Comparison of ENCODE assay signal across 1 cellular context in the genomic region with DNA sequence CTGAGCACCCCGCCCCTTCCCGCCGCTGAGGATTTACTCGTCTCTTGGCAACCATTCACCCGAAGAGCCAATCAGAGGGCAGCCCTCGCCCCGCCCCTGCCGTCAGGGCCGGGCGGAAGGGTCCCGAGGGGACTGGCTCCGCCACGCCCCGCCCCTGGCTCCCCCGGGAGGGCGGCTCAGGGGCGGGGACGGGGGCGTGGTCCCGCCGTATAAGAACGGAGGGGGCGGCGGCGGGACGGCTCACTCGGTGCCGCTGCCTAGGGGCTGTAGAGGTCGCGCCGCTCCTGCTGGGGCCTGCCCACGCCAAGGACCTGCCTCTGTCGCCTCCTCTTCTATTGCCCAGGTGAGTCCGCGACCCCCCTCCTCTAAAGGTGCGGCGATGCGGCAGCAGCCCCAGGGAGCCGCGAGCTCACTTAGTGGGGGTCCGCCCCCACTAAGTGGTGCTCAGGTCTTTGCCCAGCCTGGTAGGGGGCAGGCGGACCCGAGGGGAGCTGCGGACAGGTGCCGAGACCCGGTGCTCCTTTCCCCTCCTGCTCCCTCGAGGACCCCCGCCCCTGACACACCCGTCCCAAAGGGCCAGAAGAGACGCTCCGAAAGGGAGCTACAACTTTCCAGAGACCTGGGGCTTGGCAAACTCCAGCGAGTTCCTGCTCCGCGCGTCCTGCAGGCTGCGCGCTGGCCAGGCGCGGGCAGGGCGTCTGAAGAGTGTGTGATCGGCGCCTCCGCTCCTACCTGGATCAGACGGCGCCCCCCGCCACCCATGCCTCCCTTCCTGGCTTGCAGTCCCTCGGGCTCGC.
TF ChIP-seq lines count a peak whose summit lies in the region.

Gene TENT5C, plus strand, starts transcription at position 238 of the 797 bp plus-strand sequence. CDS start 16,821 bp downstream, outside the sequence.

TF ChIP-seq in HepG2, 621 proteins besides CTCF, POLR2A, EP300 and RAD21 (continued from another document and continues in another):
- peak; percentile 23; the same call in 1 of the 2 replicates for TF ChIP-seq PHF8 (CRISPR knock-in tag; IDR thresholded peaks at IDR 0.05)
- TF ChIP-seq KLF15 (CRISPR knock-in tag; IDR thresholded peaks at IDR 0.05; ENCODE audit: borderline replicate concordance) = peak; percentile 80; the same call in 1 of the 2 replicates
- TF ChIP-seq ZNF501 (CRISPR knock-in tag; IDR thresholded peaks at IDR 0.05) = 0 out of 2 replicates have a peak, but pooled peaks have one; percentile 45
- peak in 1 of 2 experiments; percentile 66; a peak in 2 of 4 replicates for TF ChIP-seq KLF16 (CRISPR knock-in tag; IDR thresholded peaks at IDR 0.05)
- no peak for TF ChIP-seq ZSCAN20 (CRISPR knock-in tag; IDR thresholded peaks at IDR 0.05; ENCODE audit: borderline replicate concordance)
- TF ChIP-seq ZC3H13 (CRISPR knock-in tag; IDR thresholded peaks at IDR 0.05) = no peak
- TF ChIP-seq CAMTA2 (CRISPR knock-in tag; IDR thresholded peaks at IDR 0.05; ENCODE audit: borderline replicate concordance) = 0 out of 2 replicates have a peak, but pooled peaks have one; percentile 33
- TF ChIP-seq DBP (CRISPR knock-in tag; IDR thresholded peaks at IDR 0.05; ENCODE audit: not compliant biosample characterization) = no peak
- no peak for TF ChIP-seq ISL2 (CRISPR knock-in tag; IDR thresholded peaks at IDR 0.05)
- TF ChIP-seq RXRB (CRISPR knock-in tag; IDR thresholded peaks at IDR 0.05; ENCODE audit: borderline replicate concordance) = no peak
- TF ChIP-seq MXI1 (IDR thresholded peaks at IDR 0.05; ENCODE audit: borderline replicate concordance, low read depth, low read length) = peak; percentile 74; the same call in 1 of the 3 replicates
- peak; percentile 77 for TF ChIP-seq NFYC (CRISPR knock-in tag; IDR thresholded peaks at IDR 0.05)
- TF ChIP-seq RARA (CRISPR knock-in tag; IDR thresholded peaks at IDR 0.05) = peak; percentile 19; the same call in 1 of the 2 replicates
- TF ChIP-seq KDM5B (CRISPR knock-in tag; IDR thresholded peaks at IDR 0.05; ENCODE audit: borderline replicate concordance) = peak; percentile 55; the same call in 1 of the 2 replicates
- TF ChIP-seq ZNF598 (CRISPR knock-in tag; IDR thresholded peaks at IDR 0.05; ENCODE audit: borderline replicate concordance) = no peak
- TF ChIP-seq ZBTB25 (CRISPR knock-in tag; IDR thresholded peaks at IDR 0.05) = no peak; the same call in 1 of the 2 replicates
- TF ChIP-seq SSRP1 (CRISPR knock-in tag; IDR thresholded peaks at IDR 0.05) = no peak
- no peak for TF ChIP-seq POGK (CRISPR knock-in tag; conservative IDR thresholded peaks at IDR 0.05)
- TF ChIP-seq ZBTB10 (CRISPR knock-in tag; IDR thresholded peaks at IDR 0.05; ENCODE audit: borderline replicate concordance) = no peak
- TF ChIP-seq, protein P1, sequence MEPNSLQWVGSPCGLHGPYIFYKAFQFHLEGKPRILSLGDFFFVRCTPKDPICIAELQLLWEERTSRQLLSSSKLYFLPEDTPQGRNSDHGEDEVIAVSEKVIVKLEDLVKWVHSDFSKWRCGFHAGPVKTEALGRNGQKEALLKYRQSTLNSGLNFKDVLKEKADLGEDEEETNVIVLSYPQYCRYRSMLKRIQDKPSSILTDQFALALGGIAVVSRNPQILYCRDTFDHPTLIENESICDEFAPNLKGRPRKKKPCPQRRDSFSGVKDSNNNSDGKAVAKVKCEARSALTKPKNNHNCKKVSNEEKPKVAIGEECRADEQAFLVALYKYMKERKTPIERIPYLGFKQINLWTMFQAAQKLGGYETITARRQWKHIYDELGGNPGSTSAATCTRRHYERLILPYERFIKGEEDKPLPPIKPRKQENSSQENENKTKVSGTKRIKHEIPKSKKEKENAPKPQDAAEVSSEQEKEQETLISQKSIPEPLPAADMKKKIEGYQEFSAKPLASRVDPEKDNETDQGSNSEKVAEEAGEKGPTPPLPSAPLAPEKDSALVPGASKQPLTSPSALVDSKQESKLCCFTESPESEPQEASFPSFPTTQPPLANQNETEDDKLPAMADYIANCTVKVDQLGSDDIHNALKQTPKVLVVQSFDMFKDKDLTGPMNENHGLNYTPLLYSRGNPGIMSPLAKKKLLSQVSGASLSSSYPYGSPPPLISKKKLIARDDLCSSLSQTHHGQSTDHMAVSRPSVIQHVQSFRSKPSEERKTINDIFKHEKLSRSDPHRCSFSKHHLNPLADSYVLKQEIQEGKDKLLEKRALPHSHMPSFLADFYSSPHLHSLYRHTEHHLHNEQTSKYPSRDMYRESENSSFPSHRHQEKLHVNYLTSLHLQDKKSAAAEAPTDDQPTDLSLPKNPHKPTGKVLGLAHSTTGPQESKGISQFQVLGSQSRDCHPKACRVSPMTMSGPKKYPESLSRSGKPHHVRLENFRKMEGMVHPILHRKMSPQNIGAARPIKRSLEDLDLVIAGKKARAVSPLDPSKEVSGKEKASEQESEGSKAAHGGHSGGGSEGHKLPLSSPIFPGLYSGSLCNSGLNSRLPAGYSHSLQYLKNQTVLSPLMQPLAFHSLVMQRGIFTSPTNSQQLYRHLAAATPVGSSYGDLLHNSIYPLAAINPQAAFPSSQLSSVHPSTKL (CRISPR knock-in tag; IDR thresholded peaks at IDR 0.05) = peak; percentile 32; the same call in 1 of the 2 replicates
- TF ChIP-seq ONECUT2 (CRISPR knock-in tag; IDR thresholded peaks at IDR 0.05) = no peak
- no peak for TF ChIP-seq BRD4 (CRISPR knock-in tag; IDR thresholded peaks at IDR 0.05)
- TF ChIP-seq, protein P2, sequence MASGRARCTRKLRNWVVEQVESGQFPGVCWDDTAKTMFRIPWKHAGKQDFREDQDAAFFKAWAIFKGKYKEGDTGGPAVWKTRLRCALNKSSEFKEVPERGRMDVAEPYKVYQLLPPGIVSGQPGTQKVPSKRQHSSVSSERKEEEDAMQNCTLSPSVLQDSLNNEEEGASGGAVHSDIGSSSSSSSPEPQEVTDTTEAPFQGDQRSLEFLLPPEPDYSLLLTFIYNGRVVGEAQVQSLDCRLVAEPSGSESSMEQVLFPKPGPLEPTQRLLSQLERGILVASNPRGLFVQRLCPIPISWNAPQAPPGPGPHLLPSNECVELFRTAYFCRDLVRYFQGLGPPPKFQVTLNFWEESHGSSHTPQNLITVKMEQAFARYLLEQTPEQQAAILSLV (CRISPR knock-in tag; IDR thresholded peaks at IDR 0.05; ENCODE audit: borderline replicate concordance) = peak; percentile 63; the same call in 1 of the 2 replicates
- peak; percentile 45; the same call in 1 of the 2 replicates for TF ChIP-seq ZFX (CRISPR knock-in tag; IDR thresholded peaks at IDR 0.05; ENCODE audit: low read depth)
- TF ChIP-seq THAP11 (CRISPR knock-in tag; IDR thresholded peaks at IDR 0.05) = 0 out of 2 replicates have a peak, but pooled peaks have one; percentile 18
- TF ChIP-seq, protein P3, sequence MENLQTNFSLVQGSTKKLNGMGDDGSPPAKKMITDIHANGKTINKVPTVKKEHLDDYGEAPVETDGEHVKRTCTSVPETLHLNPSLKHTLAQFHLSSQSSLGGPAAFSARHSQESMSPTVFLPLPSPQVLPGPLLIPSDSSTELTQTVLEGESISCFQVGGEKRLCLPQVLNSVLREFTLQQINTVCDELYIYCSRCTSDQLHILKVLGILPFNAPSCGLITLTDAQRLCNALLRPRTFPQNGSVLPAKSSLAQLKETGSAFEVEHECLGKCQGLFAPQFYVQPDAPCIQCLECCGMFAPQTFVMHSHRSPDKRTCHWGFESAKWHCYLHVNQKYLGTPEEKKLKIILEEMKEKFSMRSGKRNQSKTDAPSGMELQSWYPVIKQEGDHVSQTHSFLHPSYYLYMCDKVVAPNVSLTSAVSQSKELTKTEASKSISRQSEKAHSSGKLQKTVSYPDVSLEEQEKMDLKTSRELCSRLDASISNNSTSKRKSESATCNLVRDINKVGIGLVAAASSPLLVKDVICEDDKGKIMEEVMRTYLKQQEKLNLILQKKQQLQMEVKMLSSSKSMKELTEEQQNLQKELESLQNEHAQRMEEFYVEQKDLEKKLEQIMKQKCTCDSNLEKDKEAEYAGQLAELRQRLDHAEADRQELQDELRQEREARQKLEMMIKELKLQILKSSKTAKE (CRISPR knock-in tag; IDR thresholded peaks at IDR 0.05; ENCODE audit: borderline replicate concordance) = no peak
- 0 out of 2 replicates have a peak, but pooled peaks have one; percentile 2 for TF ChIP-seq ZNF335 (CRISPR knock-in tag; IDR thresholded peaks at IDR 0.05)
